Comparison of ENCODE assay signal across 8 cellular contexts in the genomic region with DNA sequence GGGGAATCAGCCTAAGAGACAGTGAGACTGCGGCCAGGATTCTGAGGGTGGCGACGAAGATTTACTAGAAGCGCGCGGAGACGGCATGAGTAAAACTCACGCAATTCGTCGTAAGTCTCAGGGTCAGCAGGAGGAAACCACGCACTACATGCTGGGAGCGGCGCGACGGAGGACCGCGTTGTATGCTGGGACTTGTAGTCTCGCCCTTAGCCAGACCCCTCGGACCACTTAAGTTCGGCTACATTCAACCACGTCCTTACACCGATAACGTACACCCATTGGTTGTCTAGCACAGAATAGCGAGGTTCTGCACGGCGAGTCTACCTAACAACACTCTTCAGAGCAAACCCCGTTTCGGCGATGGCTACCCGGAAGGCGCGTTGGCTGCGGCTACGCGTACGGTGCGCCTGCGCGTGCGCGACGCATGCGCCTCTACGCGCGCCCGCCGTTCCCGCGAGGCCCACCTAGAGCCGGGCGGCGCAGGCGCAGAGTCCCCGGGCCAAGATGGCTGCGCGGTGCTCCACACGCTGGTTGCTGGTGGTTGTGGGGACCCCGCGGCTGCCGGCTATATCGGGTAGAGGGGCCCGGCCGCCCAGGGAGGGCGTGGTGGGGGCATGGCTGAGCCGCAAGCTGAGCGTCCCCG. TPM values are rescaled to one million over a fixed set of nuclear protein-coding genes. Genes with fewer than 3 reads are reported as not detected.
DNase-seq lines count a peak whose midpoint lies in the region; ATAC-seq and TF ChIP-seq lines count a peak whose summit lies in the region.

Gene DNAJA3 (plus strand): TSS at position 491 of the 643 bp plus-strand sequence. CDS start 14 bp downstream, at position 505.

- no peak for TF ChIP-seq CTCF in PC-9 (conservative IDR thresholded peaks at IDR 0.05)

- H3K79me2 ChIP-seq in PC-9 (ENCODE audit: low read depth) = peaks cover 53% of the 10 kb centered on the region

- no peaks in the 10 kb centered on the region for H3K9me2 ChIP-seq in PC-9 (ENCODE audit: insufficient read depth)

- H3K27ac ChIP-seq in PC-9 = peak within 1 kb of the TSS; percentile 95
- peak within 1 kb of the TSS; percentile 98 to 99 for H3K27ac ChIP-seq in esophagus (ENCODE audit: low read depth in 2 of 2, low read length in 1 of 2)
- H3K27ac ChIP-seq in mucosa of rectum (ENCODE audit: low read depth in 2 of 2, low read length in 2 of 2) = peak within 1 kb of the TSS; percentile 96 to 99

- peaks cover 17% of the 10 kb centered on the region; the same call in 1 of the 2 replicates for H3F3A ChIP-seq in PC-9 (ENCODE audit: insufficient read depth, low read depth)

- intact Hi-C loops in PC-9 (cut with micrococcal nuclease; ENCODE audit: unreplicated experiment) = no loop called here

- CTCF ChIA-PET in PC-9 (lab: Charles Lee) = no interaction called here

- peak within 1 kb of the TSS; percentile 80 for H3K4me3 ChIP-seq in PC-9
- H3K4me3 ChIP-seq in esophagus (ENCODE audit: low read depth in 1 of 2, low read length in 2 of 2) = peak within 1 kb of the TSS; percentile 89 to 93
- peak within 1 kb of the TSS; percentile 99 to 100 for H3K4me3 ChIP-seq in mucosa of rectum (ENCODE audit: low read length in 2 of 2)

- H3K9ac ChIP-seq in mucosa of rectum (ENCODE audit: low read depth in 1 of 2, low read length in 2 of 2) = peak within 1 kb of the TSS; percentile 95 to 98

- peak within 1 kb of the TSS; percentile 94 for H3K4me2 ChIP-seq in PC-9

- H3K36me3 ChIP-seq in PC-9 (ENCODE audit: low read depth) (peaks cover 5% of the 10 kb centered on the region; the same call in 1 of the 2 replicates), esophagus (ENCODE audit: control insufficient read depth in 2 of 2, insufficient read depth in 2 of 2, low read length in 1 of 2) (no peaks in the 10 kb centered on the region), mucosa of rectum (ENCODE audit: control insufficient read depth in 2 of 2, insufficient read depth in 2 of 2, low read length in 2 of 2) (peaks cover 0 to 1% of the 10 kb centered on the region in 2 donors)

- peak within 1 kb of the TSS; percentile 84 for H2AFZ ChIP-seq in PC-9

- H3K4me1 ChIP-seq in PC-9 (replicated peaks; ENCODE audit: insufficient read depth) = peaks cover 12% of the 10 kb centered on the region
- H3K4me1 ChIP-seq in esophagus (ENCODE audit: control insufficient read depth in 2 of 2, insufficient read depth in 2 of 2, low read length in 1 of 2) = no peaks in the 10 kb centered on the region
- peaks cover 17 to 21% of the 10 kb centered on the region in 2 donors for H3K4me1 ChIP-seq in mucosa of rectum (ENCODE audit: control insufficient read depth in 2 of 2, insufficient read depth in 2 of 2, low read length in 2 of 2)

- DNase-seq in DMS53 treated with DMSO at 0.1 percent for 48 hours (lab: John Stamatoyannopoulos, UW; ENCODE audit: unreplicated experiment) (peak; percentile 90), KBM-7 (peak; percentile 95), PC-9 (peak; percentile 85 to 93)
- peak; percentile 93 for DNase-seq in activated T-cell treated with anti-CD3 and anti-CD28 coated beads, Interleukin-2, amount 50 U/mL, for 1 hour
- peak; percentile 80 to 85 for DNase-seq in stimulated activated CD8-positive, alpha-beta memory T cell treated with anti-CD3 and anti-CD28 coated beads, Interleukin-4, amount 100 ng/mL, for 4 hours (ENCODE audit: low read depth in 2 of 2, low spot score in 1 of 2)

- peak; percentile 87 for ATAC-seq in GM21723 (IDR thresholded peaks at IDR 0.05; ENCODE audit: unreplicated experiment)

- 0% methylated on average over 67 to 68 of the region's 68 CpGs for WGBS in esophagus, 2 donors

- peaks cover 16% of the 10 kb centered on the region; the same call in 1 of the 2 replicates for H4K20me1 ChIP-seq in PC-9 (ENCODE audit: insufficient read depth)

- in situ Hi-C loops in KBM-7 (cut with MboI; ENCODE audit: low pct_unique_long_range_greater_than_20kb, low sequenced_read_pairs) = no loop called here

- BruUV-seq in PC-9 (replicated peaks; lab: Mats Ljungman, UMichigan) = no TSS peak

- H3K9me3 ChIP-seq in PC-9 (ENCODE audit: insufficient read depth, low read depth) (no peaks in the 10 kb centered on the region), esophagus (ENCODE audit: control insufficient read depth in 2 of 2, insufficient read depth in 1 of 2, low read depth in 1 of 2, low read length in 1 of 2) (no peaks in the 10 kb centered on the region), mucosa of rectum (ENCODE audit: control insufficient read depth in 2 of 2, low read length in 2 of 2) (no peaks in the 10 kb centered on the region)

- POLR2A ChIA-PET in PC-9 (lab: Charles Lee; ENCODE audit: unreplicated experiment) = no interaction called here

- H3K27me3 ChIP-seq in PC-9 (ENCODE audit: insufficient read depth, low read depth) = no peaks in the 10 kb centered on the region
- H3K27me3 ChIP-seq in esophagus (ENCODE audit: control insufficient read depth in 1 of 2, insufficient read depth in 2 of 2, low read length in 2 of 2) = no peaks in the 10 kb centered on the region
- H3K27me3 ChIP-seq in mucosa of rectum (ENCODE audit: control insufficient read depth in 2 of 2, insufficient read depth in 2 of 2, low read length in 2 of 2) = no peaks in the 10 kb centered on the region

RNA-seq across cellular contexts. Expression of gene DNAJA3, which starts in this region (rescaled TPM):
- 58.9 and 66.5 TPM in 2 replicates for total RNA-seq in PC-9 (2021)
- 10 to 100 TPM; 20.5 to 27.8 TPM for polyA plus RNA-seq in esophagus

Comparison
In these comparisons a context has a peak if more than half of its experiments do, and no peak if none do; other contexts are left out.
1. Peak in every context shown above with its lines: DNase-seq, ATAC-seq, H3K4me3 ChIP-seq and H3K27ac ChIP-seq.